ENCODE assay signal across 3 cellular contexts in genomic region chr6:155866676-155867390, GRCh38.
DNase-seq lines count a peak whose midpoint lies in the region; ATAC-seq lines count a peak whose summit lies in the region.
"Not testable (repeated sequence)": the region's sequence is repeated elsewhere in the genome, so short reads cannot be mapped to it uniquely, and the experiment has no call there.

No MANE protein-coding gene starts in this region.

- intact Hi-C loops in Right ventricle myocardium inferior (cut with DNase I); left ventricle myocardium superior (cut with micrococcal nuclease); posterior vena cava (cut with DNase I): not testable (repeated sequence)

- not testable (repeated sequence) for ATAC-seq in Right ventricle myocardium inferior, left ventricle myocardium superior

- peak; percentile 39 for DNase-seq in Right ventricle myocardium inferior (ENCODE audit: missing footprints)
- peak; percentile 19 for DNase-seq in left ventricle myocardium superior
- DNase-seq in posterior vena cava (ENCODE audit: low spot score): peak; percentile 61
